In the genomic region with DNA sequence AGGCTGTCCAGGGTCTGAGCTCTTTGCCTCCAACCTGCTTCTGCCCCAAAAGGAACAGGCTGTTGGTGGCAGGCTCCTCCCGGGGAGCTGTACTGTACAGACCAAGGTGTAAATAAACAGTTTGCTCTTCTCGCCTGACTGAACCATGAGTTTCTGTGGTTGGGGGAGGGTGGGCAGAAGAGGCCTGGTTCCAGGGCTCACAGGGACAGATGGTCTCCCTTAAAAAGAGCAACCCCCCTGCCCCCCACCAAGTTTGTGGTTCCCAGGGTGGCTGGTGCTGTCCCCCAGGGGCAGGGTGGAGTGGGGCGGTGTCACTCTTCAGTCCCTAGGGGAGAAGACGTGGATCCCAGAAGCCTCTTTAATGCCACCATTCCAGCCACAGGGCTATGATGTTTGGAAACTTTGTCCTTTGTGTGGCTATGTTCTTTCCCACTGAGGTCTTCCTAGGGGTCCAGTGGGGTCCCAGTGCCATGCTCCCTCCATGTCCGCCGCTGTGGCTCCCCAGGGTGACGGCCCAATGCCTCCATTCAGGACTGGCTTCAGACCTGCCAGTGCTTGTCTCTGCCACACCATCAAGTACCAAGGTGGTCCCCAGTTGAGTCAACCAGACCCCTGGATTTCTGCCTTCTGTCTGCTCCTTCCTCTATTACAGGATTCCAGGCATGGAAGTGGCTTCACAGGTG, we compare ENCODE assay signal across 14 cellular contexts.
DNase-seq lines count a peak whose midpoint lies in the region; ATAC-seq and TF ChIP-seq lines count a peak whose summit lies in the region.
"Had no signal": no experiment of that assay in that cellular context is flagged by ENCODE, and none has a peak within 500 bp of the region (broad histone marks: within the 10 kb centered on the region; RNA-seq: fewer than 3 reads in every experiment).

No MANE protein-coding gene starts in this region.

- DNase-seq in GM06990 (ENCODE audit: extremely low read depth, insufficient read length) (peak; percentile 70), GM20000 (ENCODE audit: low spot score) (peak; percentile 66), esophagus squamous epithelium (lab: John Stamatoyannopoulos, UW) (no peak), left ventricle myocardium superior (no peak), SKM-1 treated with dmso at 0.1 percent for 144 hours (lab: John Stamatoyannopoulos, UW; ENCODE audit: unreplicated experiment) (no peak)
- no peak for DNase-seq in activated naive CD4-positive, alpha-beta T cell treated with Interleukin-2 at 50 U/mL for 16 hours
- DNase-seq: activated CD8-positive, alpha-beta memory T cell treated with anti-CD3 and anti-CD28 coated beads, Interleukin-2, amount 50 U/mL, for 48 hours; heart left ventricle; KG1; natural killer cell; Right ventricle myocardium superior; stimulated activated CD4-positive, alpha-beta T cell treated with anti-CD3 and anti-CD28 coated beads, Interleukin-4, amount 100 ng/mL, for 4 hours had no signal

- peaks cover 10 to 55% (median 26%) of the 10 kb centered on the region in 3 donors for H3K4me1 ChIP-seq in esophagus squamous epithelium

- TF ChIP-seq CTCF in GM06990 (IDR thresholded peaks at IDR 0.05; ENCODE audit: insufficient read depth, low read length, poor library complexity, severe bottlenecking) (no peak), GM20000 (IDR thresholded peaks at IDR 0.05; ENCODE audit: extremely low read depth, missing control alignments) (no peak), esophagus squamous epithelium (IDR thresholded peaks at IDR 0.05) (no peak)

- H3K9me3 ChIP-seq in esophagus squamous epithelium, result no peaks in the 10 kb centered on the region
- H3K9me3 ChIP-seq: heart left ventricle had no signal

- H3K4me3 ChIP-seq in GM06990 (replicated peaks; ENCODE audit: low read depth, low read length) (no peak overlapping the region), esophagus squamous epithelium (no peak overlapping the region)
- H3K4me3 ChIP-seq: heart left ventricle had no signal

- H3K36me3 Mint-ChIP-seq in activated T-helper 17 cell treated with anti-CD3 and anti-CD28 coated beads, Interleukin-2, amount 50 U/mL, for 72 hours (ENCODE audit: low read depth), result no peaks in the 10 kb centered on the region
- H3K36me3 Mint-ChIP-seq: natural killer cell had no signal

- 80% methylated on average over 5 of the region's 7 CpGs; no CpG with 5 or more reads in 1 of the 2 donors for WGBS in esophagus squamous epithelium, 2 donors

- peak; percentile 44 for ATAC-seq in HG03196 (IDR thresholded peaks at IDR 0.05; ENCODE audit: unreplicated experiment)
- ATAC-seq in activated T-helper 17 cell treated with anti-CD3 and anti-CD28 coated beads, Interleukin-2, amount 50 U/mL, for 72 hours (replicated peaks), result no peak
- ATAC-seq in left ventricle myocardium superior, result no peak
- ATAC-seq: heart left ventricle, natural killer cell had no signal

- no peaks in the 10 kb centered on the region for H3K9me3 Mint-ChIP-seq in activated T-helper 17 cell treated with anti-CD3 and anti-CD28 coated beads, Interleukin-2, amount 50 U/mL, for 72 hours
- H3K9me3 Mint-ChIP-seq: natural killer cell had no signal

- H3K4me3 Mint-ChIP-seq in activated T-helper 17 cell treated with anti-CD3 and anti-CD28 coated beads, Interleukin-2, amount 50 U/mL, for 72 hours, result no peak overlapping the region
- H3K4me3 Mint-ChIP-seq: natural killer cell had no signal

- intact Hi-C loops in esophagus squamous epithelium (cut with DNase I) (no loop called here), left ventricle myocardium superior (cut with micrococcal nuclease) (no loop called here)

- H3K27me3 Mint-ChIP-seq in activated T-helper 17 cell treated with anti-CD3 and anti-CD28 coated beads, Interleukin-2, amount 50 U/mL, for 72 hours, result no peaks in the 10 kb centered on the region

- no peaks in the 10 kb centered on the region for H3K27me3 ChIP-seq in GM06990 (replicated peaks; ENCODE audit: control insufficient read depth, insufficient read depth, low read length)
- no peaks in the 10 kb centered on the region for H3K27me3 ChIP-seq in esophagus squamous epithelium
- H3K27me3 ChIP-seq: heart left ventricle had no signal

- H3K27ac ChIP-seq in esophagus squamous epithelium, result peak overlapping the region; percentile 47 to 73 (median 58)
- H3K27ac ChIP-seq: heart left ventricle had no signal

- no peaks in the 10 kb centered on the region for H3K4me1 Mint-ChIP-seq in activated T-helper 17 cell treated with anti-CD3 and anti-CD28 coated beads, Interleukin-2, amount 50 U/mL, for 72 hours

- no peak overlapping the region for H3K27ac Mint-ChIP-seq in activated T-helper 17 cell treated with anti-CD3 and anti-CD28 coated beads, Interleukin-2, amount 50 U/mL, for 72 hours

- TF ChIP-seq POLR2A in esophagus squamous epithelium (IDR thresholded peaks at IDR 0.05), result no peak

- H3K36me3 ChIP-seq in GM06990 (ENCODE audit: control insufficient read depth, insufficient read depth, low read length) (no peaks in the 10 kb centered on the region), esophagus squamous epithelium (no peaks in the 10 kb centered on the region)
- H3K36me3 ChIP-seq: heart left ventricle had no signal

Comparison
In these comparisons a context has a peak if more than half of its experiments do, and no peak if none do; other contexts are left out.
1. DNase-seq: peak in GM06990 (single experiment) and GM20000 (single experiment); none in esophagus squamous epithelium (single experiment), left ventricle myocardium superior (single experiment), SKM-1 treated with dmso at 0.1 percent for 144 hours (single experiment) and activated naive CD4-positive, alpha-beta T cell treated with Interleukin-2 at 50 U/mL for 16 hours (single experiment).